Comparison of ENCODE assay signal across 15 cellular contexts in genomic region chr3:129257609-129258008, GRCh38.
"Had no signal": no experiment of that assay in that cellular context is flagged by ENCODE, and none has a peak within 500 bp of the region (broad histone marks: within the 10 kb centered on the region; RNA-seq: fewer than 3 reads in every experiment).

No MANE protein-coding gene starts in this region.

- H3K27ac ChIP-seq: adrenal gland, lower lobe of right lung, suprapubic skin, transverse colon had no signal

- H3K27me3 ChIP-seq: adrenal gland, suprapubic skin, transverse colon had no signal

- H3K9me3 ChIP-seq: adrenal gland, lower lobe of right lung, suprapubic skin, transverse colon had no signal

- H3K4me3 ChIP-seq: adrenal gland, lower lobe of right lung, suprapubic skin, transverse colon had no signal

- H3K4me3 Mint-ChIP-seq: activated CD4-positive, alpha-beta T cell treated with anti-CD3 and anti-CD28 coated beads, Interleukin-2, amount 10 ng/mL, durations not matched to agents 7 days and 5 days; activated naive CD4-positive, alpha-beta T cell treated with anti-CD3 and anti-CD28 coated beads, Interleukin-2, amount 50 U/mL, for 24 hours; effector memory CD8-positive, alpha-beta T cell; immature natural killer cell; naive thymus-derived CD8-positive, alpha-beta T cell; stimulated activated naive CD8-positive, alpha-beta T cell treated with anti-CD3 and anti-CD28 coated beads, Interleukin-15, Interleukin-2, amounts not matched to agents 100 ng/mL and 50 ng/mL, for 24 hours had no signal

- H3K9me3 Mint-ChIP-seq: activated CD4-positive, alpha-beta T cell treated with anti-CD3 and anti-CD28 coated beads, Interleukin-2, amount 10 ng/mL, durations not matched to agents 7 days and 5 days; activated naive CD4-positive, alpha-beta T cell treated with anti-CD3 and anti-CD28 coated beads, Interleukin-2, amount 50 U/mL, for 24 hours; effector memory CD8-positive, alpha-beta T cell; immature natural killer cell; naive thymus-derived CD8-positive, alpha-beta T cell; stimulated activated naive CD8-positive, alpha-beta T cell treated with anti-CD3 and anti-CD28 coated beads, Interleukin-15, Interleukin-2, amounts not matched to agents 100 ng/mL and 50 ng/mL, for 24 hours had no signal

- DNase-seq: activated CD4-positive, alpha-beta T cell treated with anti-CD3 and anti-CD28 coated beads, Interleukin-2, amount 10 ng/mL, durations not matched to agents 7 days and 5 days; activated CD8-positive, alpha-beta memory T cell treated with anti-CD3 and anti-CD28 coated beads for 24 hours; activated CD8-positive, alpha-beta memory T cell treated with anti-CD3 and anti-CD28 coated beads, Interleukin-2, amount 50 U/mL, for 48 hours; activated gamma-delta T cell; adrenal gland; dermis blood vessel endothelial cell; effector memory CD8-positive, alpha-beta T cell; immature natural killer cell; kidney glomerular epithelial cell; lower lobe of right lung; naive thymus-derived CD8-positive, alpha-beta T cell; transverse colon had no signal

- H3K27me3 Mint-ChIP-seq: activated CD4-positive, alpha-beta T cell treated with anti-CD3 and anti-CD28 coated beads, Interleukin-2, amount 10 ng/mL, durations not matched to agents 7 days and 5 days; activated naive CD4-positive, alpha-beta T cell treated with anti-CD3 and anti-CD28 coated beads, Interleukin-2, amount 50 U/mL, for 24 hours; effector memory CD8-positive, alpha-beta T cell; naive thymus-derived CD8-positive, alpha-beta T cell; stimulated activated naive CD8-positive, alpha-beta T cell treated with anti-CD3 and anti-CD28 coated beads, Interleukin-15, Interleukin-2, amounts not matched to agents 100 ng/mL and 50 ng/mL, for 24 hours had no signal

- H3K4me1 ChIP-seq: adrenal gland, suprapubic skin had no signal

- ATAC-seq: effector memory CD8-positive, alpha-beta T cell; naive thymus-derived CD8-positive, alpha-beta T cell had no signal

- H3K27ac Mint-ChIP-seq: activated CD4-positive, alpha-beta T cell treated with anti-CD3 and anti-CD28 coated beads, Interleukin-2, amount 10 ng/mL, durations not matched to agents 7 days and 5 days; activated naive CD4-positive, alpha-beta T cell treated with anti-CD3 and anti-CD28 coated beads, Interleukin-2, amount 50 U/mL, for 24 hours; stimulated activated naive CD8-positive, alpha-beta T cell treated with anti-CD3 and anti-CD28 coated beads, Interleukin-15, Interleukin-2, amounts not matched to agents 100 ng/mL and 50 ng/mL, for 24 hours had no signal
